1 cellular context compared by ENCODE assay signal in genomic region chr16:14486520-14487303, GRCh38.
TF ChIP-seq lines count a peak whose summit lies in the region.

No MANE protein-coding gene starts in this region.

TF ChIP-seq in K562, 482 proteins besides CTCF, POLR2A, EP300 and RAD21 (continued from another document and continues in another):
- no peak for TF ChIP-seq ZNF407 (IDR thresholded peaks at IDR 0.05; ENCODE audit: low read depth)
- no peak for TF ChIP-seq FOXP4 (CRISPR knock-in tag; IDR thresholded peaks at IDR 0.05; ENCODE audit: borderline replicate concordance)
- no peak for TF ChIP-seq HCFC1 (IDR thresholded peaks at IDR 0.05; ENCODE audit: low read depth, low read length)
- TF ChIP-seq PHF8 (IDR thresholded peaks at IDR 0.05; ENCODE audit: borderline replicate concordance, low read length): no peak
- no peak for TF ChIP-seq ZNF165 (CRISPR knock-in tag; IDR thresholded peaks at IDR 0.05; ENCODE audit: borderline replicate concordance)
- TF ChIP-seq ZNF717 (CRISPR knock-in tag; IDR thresholded peaks at IDR 0.05): no peak
- TF ChIP-seq CC2D1A (IDR thresholded peaks at IDR 0.05): no peak
- peak; percentile 61; the same call in 1 of the 2 replicates for TF ChIP-seq HDAC2 (IDR thresholded peaks at IDR 0.05)
- TF ChIP-seq HDAC8 (tag; IDR thresholded peaks at IDR 0.05): no peak
- TF ChIP-seq ZBTB40 (IDR thresholded peaks at IDR 0.05): no peak; the same call in 1 of the 2 replicates
- TF ChIP-seq ZBTB40 (CRISPR knock-in tag; IDR thresholded peaks at IDR 0.05): no peak
- TF ChIP-seq RBM15 (IDR thresholded peaks at IDR 0.05; ENCODE audit: insufficient read depth, low read length): no peak
- TF ChIP-seq SAP30 (IDR thresholded peaks at IDR 0.05; ENCODE audit: borderline replicate concordance, insufficient read depth, low read depth, low read length, poor library complexity, severe bottlenecking): peak; percentile 75
- no peak for TF ChIP-seq GMEB1 (CRISPR knock-in tag; IDR thresholded peaks at IDR 0.05)
- TF ChIP-seq NELFE (IDR thresholded peaks at IDR 0.05; ENCODE audit: insufficient read depth, insufficient read length): no peak
- no peak for TF ChIP-seq ZNF740 (CRISPR knock-in tag; IDR thresholded peaks at IDR 0.05)
- no peak for TF ChIP-seq ZNF740 (tag; IDR thresholded peaks at IDR 0.05)
- TF ChIP-seq ZC3H11A (IDR thresholded peaks at IDR 0.05; ENCODE audit: low read depth, low read length): no peak
- no peak for TF ChIP-seq POLR2H (tag; IDR thresholded peaks at IDR 0.05; ENCODE audit: low read depth)
- no peak for TF ChIP-seq RBM22 (IDR thresholded peaks at IDR 0.05; ENCODE audit: low read depth, low read length, poor library complexity, severe bottlenecking)
- TF ChIP-seq ADNP (tag; IDR thresholded peaks at IDR 0.05): no peak
- no peak for TF ChIP-seq ZBTB49 (CRISPR knock-in tag; IDR thresholded peaks at IDR 0.05; ENCODE audit: borderline replicate concordance)
- 0 out of 2 replicates have a peak, but pooled peaks have one; percentile 8 for TF ChIP-seq ZNF766 (CRISPR knock-in tag; conservative IDR thresholded peaks at IDR 0.05)
- no peak for TF ChIP-seq BHLHE40 (IDR thresholded peaks at IDR 0.05; ENCODE audit: low read length)
- no peak for TF ChIP-seq GABPA (tag; conservative IDR thresholded peaks at IDR 0.05; ENCODE audit: low read depth)
- no peak for TF ChIP-seq PPARD (CRISPR knock-in tag; IDR thresholded peaks at IDR 0.05)
- no peak for TF ChIP-seq KAT8 (IDR thresholded peaks at IDR 0.05; ENCODE audit: low read depth)
